ENCODE assay signal across 15 cellular contexts in the genomic region with DNA sequence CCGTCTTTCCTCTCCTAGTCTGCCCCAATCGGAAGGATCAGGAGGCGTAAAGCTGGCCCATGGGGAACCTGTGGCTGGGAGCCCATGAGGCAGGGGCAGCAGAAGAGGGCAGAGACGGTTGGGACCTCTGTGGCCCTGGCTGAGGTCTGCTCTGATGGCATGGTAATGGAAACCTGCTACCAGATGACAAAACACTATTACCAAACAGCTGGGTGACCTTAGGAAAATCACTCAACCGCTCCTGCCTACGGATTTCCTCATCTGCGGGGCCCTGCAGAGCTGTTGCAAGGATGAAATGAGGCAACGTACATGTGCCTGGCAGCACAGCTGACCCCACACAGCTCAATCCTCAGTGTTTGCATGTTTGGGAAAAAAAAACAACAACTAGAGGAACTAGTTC. TPM values are rescaled to one million over a fixed set of nuclear protein-coding genes. Genes with fewer than 3 reads are reported as not detected.
DNase-seq lines count a peak whose midpoint lies in the region; ATAC-seq and TF ChIP-seq lines count a peak whose summit lies in the region.
"Had no signal": no experiment of that assay in that cellular context is flagged by ENCODE, and none has a peak within 500 bp of the region (broad histone marks: within the 10 kb centered on the region; RNA-seq: fewer than 3 reads in every experiment).

No MANE protein-coding gene starts in this region.

- H3K4me1 Mint-ChIP-seq in activated naive CD8-positive, alpha-beta T cell treated with anti-CD3 and anti-CD28 coated beads for 36 hours: peaks cover 29% of the 10 kb centered on the region
- no peaks in the 10 kb centered on the region for H3K4me1 Mint-ChIP-seq in type B pancreatic cell (ENCODE audit: unreplicated experiment)
- H3K4me1 Mint-ChIP-seq in CD4-positive, alpha-beta T cell (ENCODE audit: low read depth): peaks cover 10% of the 10 kb centered on the region
- no peaks in the 10 kb centered on the region; a peak in 1 of 4 replicates for H3K4me1 Mint-ChIP-seq in H9
- H3K4me1 Mint-ChIP-seq: neural crest cell had no signal

- peak; percentile 48 for TF ChIP-seq POLR2A in right lobe of liver (IDR thresholded peaks at IDR 0.05)

- no peak overlapping the region for H4K8ac ChIP-seq in H9 (replicated peaks; ENCODE audit: insufficient read length, low read depth, low read length)

- H3K4me2 ChIP-seq in H9 (ENCODE audit: insufficient read depth, insufficient read length, low read length): no peak overlapping the region

- no peak overlapping the region for H2AK5ac ChIP-seq in H9 (ENCODE audit: insufficient read length, low read length)

- no peak overlapping the region for H3T11ph ChIP-seq in H9 (ENCODE audit: low read length)

- no peak overlapping the region for H3K56ac ChIP-seq in H9 (ENCODE audit: insufficient read length, low read depth, low read length)

- H3K23ac ChIP-seq in H9 (ENCODE audit: insufficient read length, low read depth, low read length): no peak overlapping the region

- H3K4me3 Mint-ChIP-seq in activated naive CD8-positive, alpha-beta T cell treated with anti-CD3 and anti-CD28 coated beads for 36 hours: no peak overlapping the region
- peak overlapping the region; percentile 79 for H3K4me3 Mint-ChIP-seq in type B pancreatic cell
- H3K4me3 Mint-ChIP-seq in CD4-positive, alpha-beta T cell: no peak overlapping the region
- H3K4me3 Mint-ChIP-seq in H9: no peak overlapping the region
- H3K4me3 Mint-ChIP-seq: immature natural killer cell, neural crest cell had no signal

- H3K36me3 Mint-ChIP-seq in activated naive CD8-positive, alpha-beta T cell treated with anti-CD3 and anti-CD28 coated beads for 36 hours: peaks cover 7% of the 10 kb centered on the region
- no peaks in the 10 kb centered on the region for H3K36me3 Mint-ChIP-seq in type B pancreatic cell
- peaks cover 8% of the 10 kb centered on the region for H3K36me3 Mint-ChIP-seq in CD4-positive, alpha-beta T cell (ENCODE audit: low read depth)
- H3K36me3 Mint-ChIP-seq in H9 (ENCODE audit: insufficient read depth in 1 of 3, low read depth in 3 of 3): peaks cover 0 to 18% (median 8%) of the 10 kb centered on the region in 3 experiments; a peak in 4 of 7 replicates
- H3K36me3 Mint-ChIP-seq: immature natural killer cell had no signal

- no peak overlapping the region for H3K14ac ChIP-seq in H9 (ENCODE audit: insufficient read depth, low read length)

- no peak overlapping the region for H2BK12ac ChIP-seq in H9 (ENCODE audit: insufficient read length, low read depth, low read length)

- H4K91ac ChIP-seq in H9 (ENCODE audit: insufficient read length, low read depth, low read length): no peak overlapping the region

- H3K36me3 ChIP-seq in right atrium auricular region: peaks cover 30% of the 10 kb centered on the region
- H3K36me3 ChIP-seq in right lobe of liver: peaks cover 0 to 13% (median 7%) of the 10 kb centered on the region in 4 donors

- peaks cover 8% of the 10 kb centered on the region for H3K23me2 ChIP-seq in H9 (ENCODE audit: insufficient read length, low read depth, low read length, poor library complexity, severe bottlenecking)

- CTCF ChIA-PET in CD4-positive, alpha-beta T cell (lab: Charles Lee): interaction anchor here (1.6 kb wide), 1 partner anchor 65 kb away, joined by 6 read pairs; the partner anchor contains the start of gene KAT5

- no peak overlapping the region for H2BK120ac ChIP-seq in H9 (ENCODE audit: low read depth, low read length, poor library complexity, severe bottlenecking)

- no peak overlapping the region for H2BK5ac ChIP-seq in H9 (ENCODE audit: insufficient read length, low read length)

- H3K79me2 ChIP-seq in H9 (ENCODE audit: insufficient read depth, low read length): no peaks in the 10 kb centered on the region

- H3K4me3 ChIP-seq in right atrium auricular region (no peak overlapping the region), right lobe of liver (no peak overlapping the region)

- H3K4me1 ChIP-seq in right atrium auricular region (peaks cover 0 to 14% of the 10 kb centered on the region in 2 donors), right lobe of liver (peaks cover 0 to 24% (median 6%) of the 10 kb centered on the region in 4 donors), H9 (ENCODE audit: insufficient read depth, low read length) (no peaks in the 10 kb centered on the region)

- H3K27me3 Mint-ChIP-seq in activated naive CD8-positive, alpha-beta T cell treated with anti-CD3 and anti-CD28 coated beads for 36 hours: no peaks in the 10 kb centered on the region
- H3K27me3 Mint-ChIP-seq in type B pancreatic cell (no peaks in the 10 kb centered on the region), H9 (ENCODE audit: low read depth) (no peaks in the 10 kb centered on the region; the same call in none of the 2 replicates)
- no peaks in the 10 kb centered on the region for H3K27me3 Mint-ChIP-seq in CD4-positive, alpha-beta T cell

- no peak overlapping the region for H3K18ac ChIP-seq in H9 (ENCODE audit: insufficient read length, low read depth, low read length)

- H3K27ac ChIP-seq in right atrium auricular region (no peak overlapping the region), right lobe of liver (peak overlapping the region in 2 of 3 donors; percentile 60 to 70), H9 (ENCODE audit: insufficient read length, low read depth, low read length) (no peak overlapping the region)
- H3K27ac ChIP-seq in CD4-positive, alpha-beta T cell (ENCODE audit: low read depth, low read length): no peak overlapping the region

- no peak overlapping the region for H2AFZ ChIP-seq in H9 (ENCODE audit: low read length)

- no peak overlapping the region for H4K5ac ChIP-seq in H9 (ENCODE audit: insufficient read length, low read depth, low read length)

- no peak overlapping the region for H3K9ac ChIP-seq in H9 (ENCODE audit: extremely low read depth, insufficient read length, low read length)

- 14% methylated on average over 7 of the region's 8 CpGs for WGBS in right lobe of liver (ENCODE audit: insufficient coverage, low coverage, low lambda C conversion rate, missing lambda C conversion rate)
- no CpG with 5 or more reads among the region's 8 CpGs for WGBS in H9 (ENCODE audit: extremely low coverage, insufficient read length, low lambda C conversion rate)

- no peaks in the 10 kb centered on the region for H3K9me3 Mint-ChIP-seq in activated naive CD8-positive, alpha-beta T cell treated with anti-CD3 and anti-CD28 coated beads for 36 hours
- H3K9me3 Mint-ChIP-seq in type B pancreatic cell (no peaks in the 10 kb centered on the region), H9 (peaks cover 0 to 2% of the 10 kb centered on the region in 2 experiments; a peak in 1 of 5 replicates)
- no peaks in the 10 kb centered on the region for H3K9me3 Mint-ChIP-seq in CD4-positive, alpha-beta T cell
- H3K9me3 Mint-ChIP-seq: immature natural killer cell, neural crest cell had no signal

- H3K79me1 ChIP-seq in H9 (ENCODE audit: insufficient read depth, low read depth, low read length, poor library complexity, severe bottlenecking): no peaks in the 10 kb centered on the region

- H4K20me1 ChIP-seq in H9 (ENCODE audit: control insufficient read depth, insufficient read depth, insufficient read length): no peaks in the 10 kb centered on the region

- intact Hi-C loops in cardiac septum (cut with DNase I): no loop called here
- intact Hi-C loops in right lobe of liver (cut with DNase I): no loop called here
- intact Hi-C loops in CD4-positive, alpha-beta T cell (cut with DNase I, micrococcal nuclease): no loop called here

- DNase-seq in right atrium auricular region (ENCODE audit: low spot score) (peak; percentile 70), cardiac septum (ENCODE audit: low spot score) (no peak), right lobe of liver (peak; percentile 61 to 83 (median 67)), type B pancreatic cell (ENCODE audit: extremely low spot score, unreplicated experiment) (peak; percentile 44), H9 (no peak)
- DNase-seq in activated naive CD8-positive, alpha-beta T cell treated with anti-CD3 and anti-CD28 coated beads for 36 hours: no peak
- DNase-seq in CD4-positive, alpha-beta T cell: no peak
- no peak for DNase-seq in NK-92 treated with Interleukin-12 subunit alpha and Interleukin-12 subunit beta, amount 100 ng/mL, for 24 hours (lab: John Stamatoyannopoulos, UW)
- DNase-seq: activated T-cell treated with anti-CD3 and anti-CD28 coated beads, Interleukin-2, amount 50 U/mL, for 1 hour; immature natural killer cell; NCI-H1417; stimulated activated CD4-positive, alpha-beta T cell treated with anti-CD3 and anti-CD28 coated beads, Interleukin-2, amount 100 ng/mL, for 48 hours; T-helper 9 cell had no signal

- POLR2A ChIA-PET in CD4-positive, alpha-beta T cell (lab: Charles Lee): no interaction called here

- H3K27me3 ChIP-seq in right atrium auricular region (no peaks in the 10 kb centered on the region), right lobe of liver (no peaks in the 10 kb centered on the region), H9 (ENCODE audit: insufficient read depth, low read length) (no peaks in the 10 kb centered on the region)
- H3K27me3 ChIP-seq in CD4-positive, alpha-beta T cell (ENCODE audit: control insufficient read depth, insufficient read depth, low read length): no peaks in the 10 kb centered on the region

- H3K27ac Mint-ChIP-seq in activated naive CD8-positive, alpha-beta T cell treated with anti-CD3 and anti-CD28 coated beads for 36 hours: peak overlapping the region; percentile 65
- H3K27ac Mint-ChIP-seq in type B pancreatic cell (peak overlapping the region; percentile 92), H9 (no peak overlapping the region)
- no peak overlapping the region for H3K27ac Mint-ChIP-seq in CD4-positive, alpha-beta T cell

- no peak overlapping the region for H2BK20ac ChIP-seq in H9 (ENCODE audit: low read depth, low read length, poor library complexity, severe bottlenecking)

- H3K9me3 ChIP-seq in right atrium auricular region (no peaks in the 10 kb centered on the region), right lobe of liver (no peaks in the 10 kb centered on the region), H9 (ENCODE audit: control insufficient read depth, low read depth, low read length) (no peaks in the 10 kb centered on the region)
- H3K9me3 ChIP-seq in CD4-positive, alpha-beta T cell (ENCODE audit: control insufficient read depth, low read length): no peaks in the 10 kb centered on the region

- H2BK15ac ChIP-seq in H9 (ENCODE audit: low read depth, low read length): no peak overlapping the region

- peak; percentile 17 to 60 (median 55) for ATAC-seq in right lobe of liver
- no peak for ATAC-seq in CD4-positive, alpha-beta T cell (ENCODE audit: poor library complexity)

- H3K4ac ChIP-seq in H9 (ENCODE audit: low read depth, low read length): no peak overlapping the region

- no peak for TF ChIP-seq CTCF in right atrium auricular region (IDR thresholded peaks at IDR 0.05)
- TF ChIP-seq CTCF in right lobe of liver (IDR thresholded peaks at IDR 0.05): no peak
- TF ChIP-seq CTCF in type B pancreatic cell (conservative IDR thresholded peaks at IDR 0.05): no peak
- no peak for TF ChIP-seq CTCF in CD4-positive, alpha-beta T cell (IDR thresholded peaks at IDR 0.05)
- TF ChIP-seq CTCF in H9 (conservative IDR thresholded peaks at IDR 0.05): no peak

RNA-seq across cellular contexts. Expression of gene AP5B1, which starts 4.6 kb away (rescaled TPM):
- total RNA-seq in right atrium auricular region (10 to 100 TPM in 1 of 2 donors, 1 to 10 TPM in 1; 9.5 to 14.3 TPM), cardiac septum (8.7 TPM), right lobe of liver (10 to 100 TPM in 3 of 6 experiments, 1 to 10 TPM in 3; 5.0 to 13.5 (median 9.7) TPM), type B pancreatic cell (ENCODE audit: low replicate concordance) (16.6 and 38.9 TPM in 2 replicates), H9 (2021) (9.4 and 9.6 TPM in 2 replicates)
- total RNA-seq in activated naive CD8-positive, alpha-beta T cell treated with anti-CD3 and anti-CD28 coated beads for 36 hours: 10 to 100 TPM; 20.4 to 20.6 TPM
- 10 to 100 TPM; 12.7 to 12.8 TPM for total RNA-seq in CD4-positive, alpha-beta T cell

RNA-seq across cellular contexts. Expression of gene OVOL1, which starts 10.7 kb away (rescaled TPM):
- total RNA-seq in right atrium auricular region: not detected
- not detected for total RNA-seq in cardiac septum
- under 1 TPM; 0.42 to 0.45 TPM for total RNA-seq in activated naive CD8-positive, alpha-beta T cell treated with anti-CD3 and anti-CD28 coated beads for 36 hours
- total RNA-seq in right lobe of liver: not detected
- 7.7 and 39.8 TPM in 2 replicates for total RNA-seq in type B pancreatic cell (ENCODE audit: low replicate concordance)
- under 1 TPM; 0.20 to 0.52 TPM for total RNA-seq in CD4-positive, alpha-beta T cell
- total RNA-seq in H9 (2021): 5.1 and 5.7 TPM in 2 replicates
- total RNA-seq: neural crest cell had no signal

RNA-seq across cellular contexts. Expression of gene RNASEH2C, which starts 55.6 kb away (rescaled TPM):
- total RNA-seq in right atrium auricular region (100 to 1,000 TPM; 105 to 194 TPM), cardiac septum (48.8 TPM), right lobe of liver (10 to 100 TPM; 16.8 to 39.1 (median 26.1) TPM), type B pancreatic cell (ENCODE audit: low replicate concordance) (51.7 and 69.4 TPM in 2 replicates), H9 (2021) (53.8 and 57.7 TPM in 2 replicates)
- 100 to 1,000 TPM; 104 to 108 TPM for total RNA-seq in activated naive CD8-positive, alpha-beta T cell treated with anti-CD3 and anti-CD28 coated beads for 36 hours
- total RNA-seq in CD4-positive, alpha-beta T cell: 10 to 100 TPM; 25.3 to 25.9 TPM

RNA-seq across cellular contexts. Expression of gene SNX32, which starts 57.6 kb away (rescaled TPM):
- under 1 TPM; 0.20 to 0.37 TPM for total RNA-seq in right atrium auricular region
- 0.54 TPM for total RNA-seq in cardiac septum
- total RNA-seq in activated naive CD8-positive, alpha-beta T cell treated with anti-CD3 and anti-CD28 coated beads for 36 hours: 1 to 10 TPM; 2.4 to 3.3 TPM
- under 1 TPM in 3 of 6 experiments, not detected in 3; 0.16 to 0.37 (median 0.31) TPM for total RNA-seq in right lobe of liver
- total RNA-seq in type B pancreatic cell (ENCODE audit: low replicate concordance): 0.76 and 4.2 TPM in 2 replicates
- total RNA-seq in CD4-positive, alpha-beta T cell: under 1 TPM; 0.33 to 0.61 TPM
- total RNA-seq in H9 (2021): 0.88 and 1.2 TPM in 2 replicates
- total RNA-seq: bronchial epithelial cell had no signal

Comparison
In these comparisons a context has a peak if more than half of its experiments do, and no peak if none do; other contexts are left out.
1. DNase-seq: peak in right atrium auricular region (single experiment), right lobe of liver (3 of 3) and type B pancreatic cell (single experiment); none in cardiac septum (single experiment), activated naive CD8-positive, alpha-beta T cell treated with anti-CD3 and anti-CD28 coated beads for 36 hours (single experiment), CD4-positive, alpha-beta T cell (0 of 10), NK-92 treated with Interleukin-12 subunit alpha and Interleukin-12 subunit beta, amount 100 ng/mL, for 24 hours (single experiment) and H9 (single experiment).
2. H3K27ac ChIP-seq: peak in right lobe of liver (2 of 3); none in right atrium auricular region (0 of 2), CD4-positive, alpha-beta T cell (single experiment) and H9 (single experiment).
3. H3K27ac Mint-ChIP-seq: peak in activated naive CD8-positive, alpha-beta T cell treated with anti-CD3 and anti-CD28 coated beads for 36 hours (single experiment) and type B pancreatic cell (single experiment); none in CD4-positive, alpha-beta T cell (single experiment) and H9 (0 of 3).